ENCODE assay signal across 1 cellular context in the genomic region with DNA sequence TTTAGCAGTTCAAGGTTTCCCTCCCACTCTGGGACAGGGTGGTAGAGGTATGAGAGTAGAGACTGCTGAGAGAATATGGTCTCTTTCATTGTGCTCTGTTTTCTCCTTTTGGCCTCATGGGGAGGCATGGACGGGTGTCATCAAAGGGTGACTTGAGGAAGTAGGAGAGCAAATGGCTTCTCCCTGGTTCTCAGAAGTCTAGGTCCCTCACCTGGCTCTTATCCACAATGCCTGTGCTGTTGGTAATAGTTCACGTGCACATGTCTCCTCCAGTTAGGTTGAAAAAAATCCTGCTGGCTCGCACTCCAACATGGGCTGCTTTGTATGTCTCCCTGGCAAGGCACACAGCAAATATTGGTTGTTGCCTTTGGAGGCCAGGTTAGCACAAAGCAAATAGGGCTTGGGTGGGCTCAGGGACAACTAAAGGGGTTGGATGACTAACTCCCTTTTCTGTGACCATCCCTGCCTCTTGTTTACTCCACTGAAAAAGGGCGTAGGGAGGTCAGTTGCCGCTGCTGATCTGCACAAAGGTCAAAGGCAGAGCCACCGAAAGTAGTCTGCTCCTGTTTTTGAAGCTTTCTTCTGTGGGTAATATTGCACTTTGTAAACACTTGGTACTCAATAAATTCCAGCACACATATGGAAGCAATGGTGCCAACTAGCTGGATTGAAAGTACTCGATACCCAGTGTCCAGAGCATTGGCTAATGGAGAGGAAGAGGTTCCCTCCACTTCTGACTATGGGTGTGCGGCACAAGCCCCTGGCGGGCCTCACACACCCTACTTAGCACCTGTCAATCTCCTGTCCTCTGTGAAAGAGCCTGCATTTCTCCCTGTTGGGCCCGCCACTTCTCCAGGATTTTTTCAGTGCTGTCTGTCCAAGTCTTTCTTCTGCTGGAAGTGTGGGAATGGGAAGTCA.
A peak's percentile ranks its signal among the peaks of the same experiment; 100 is the strongest.
TF ChIP-seq lines count a peak whose summit lies in the region.

No MANE protein-coding gene starts in this region.

TF ChIP-seq in HepG2, 621 proteins besides CTCF, POLR2A, EP300 and RAD21 (continued from another document and continues in another):
- TF ChIP-seq, protein P1, sequence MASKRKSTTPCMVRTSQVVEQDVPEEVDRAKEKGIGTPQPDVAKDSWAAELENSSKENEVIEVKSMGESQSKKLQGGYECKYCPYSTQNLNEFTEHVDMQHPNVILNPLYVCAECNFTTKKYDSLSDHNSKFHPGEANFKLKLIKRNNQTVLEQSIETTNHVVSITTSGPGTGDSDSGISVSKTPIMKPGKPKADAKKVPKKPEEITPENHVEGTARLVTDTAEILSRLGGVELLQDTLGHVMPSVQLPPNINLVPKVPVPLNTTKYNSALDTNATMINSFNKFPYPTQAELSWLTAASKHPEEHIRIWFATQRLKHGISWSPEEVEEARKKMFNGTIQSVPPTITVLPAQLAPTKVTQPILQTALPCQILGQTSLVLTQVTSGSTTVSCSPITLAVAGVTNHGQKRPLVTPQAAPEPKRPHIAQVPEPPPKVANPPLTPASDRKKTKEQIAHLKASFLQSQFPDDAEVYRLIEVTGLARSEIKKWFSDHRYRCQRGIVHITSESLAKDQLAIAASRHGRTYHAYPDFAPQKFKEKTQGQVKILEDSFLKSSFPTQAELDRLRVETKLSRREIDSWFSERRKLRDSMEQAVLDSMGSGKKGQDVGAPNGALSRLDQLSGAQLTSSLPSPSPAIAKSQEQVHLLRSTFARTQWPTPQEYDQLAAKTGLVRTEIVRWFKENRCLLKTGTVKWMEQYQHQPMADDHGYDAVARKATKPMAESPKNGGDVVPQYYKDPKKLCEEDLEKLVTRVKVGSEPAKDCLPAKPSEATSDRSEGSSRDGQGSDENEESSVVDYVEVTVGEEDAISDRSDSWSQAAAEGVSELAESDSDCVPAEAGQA (IDR thresholded peaks at IDR 0.05; ENCODE audit: low read depth), result 0 out of 2 replicates have a peak, but pooled peaks have one; percentile 28
- TF ChIP-seq, protein P1 (CRISPR knock-in tag; IDR thresholded peaks at IDR 0.05; ENCODE audit: borderline replicate concordance), result no peak
- no peak for TF ChIP-seq ZNF713 (CRISPR knock-in tag; IDR thresholded peaks at IDR 0.05)
- TF ChIP-seq ZNF530 (CRISPR knock-in tag; IDR thresholded peaks at IDR 0.05; ENCODE audit: low read depth), result no peak
- no peak for TF ChIP-seq ZNF30 (CRISPR knock-in tag; IDR thresholded peaks at IDR 0.05)
- TF ChIP-seq ZNF180 (CRISPR knock-in tag; IDR thresholded peaks at IDR 0.05; ENCODE audit: borderline replicate concordance, low read depth), result no peak
- TF ChIP-seq XRCC5 (optimal IDR thresholded peaks at IDR 0.05; ENCODE audit: low read length), result peak; percentile 87
- TF ChIP-seq NFIB (CRISPR knock-in tag; IDR thresholded peaks at IDR 0.05; ENCODE audit: borderline replicate concordance), result no peak
- no peak for TF ChIP-seq FOXM1 (CRISPR knock-in tag; IDR thresholded peaks at IDR 0.05)
- TF ChIP-seq KDM2A (CRISPR knock-in tag; IDR thresholded peaks at IDR 0.05; ENCODE audit: borderline replicate concordance, low read depth), result peak; percentile 81
- no peak for TF ChIP-seq BRD4 (CRISPR knock-in tag; IDR thresholded peaks at IDR 0.05)
- TF ChIP-seq, protein P2, sequence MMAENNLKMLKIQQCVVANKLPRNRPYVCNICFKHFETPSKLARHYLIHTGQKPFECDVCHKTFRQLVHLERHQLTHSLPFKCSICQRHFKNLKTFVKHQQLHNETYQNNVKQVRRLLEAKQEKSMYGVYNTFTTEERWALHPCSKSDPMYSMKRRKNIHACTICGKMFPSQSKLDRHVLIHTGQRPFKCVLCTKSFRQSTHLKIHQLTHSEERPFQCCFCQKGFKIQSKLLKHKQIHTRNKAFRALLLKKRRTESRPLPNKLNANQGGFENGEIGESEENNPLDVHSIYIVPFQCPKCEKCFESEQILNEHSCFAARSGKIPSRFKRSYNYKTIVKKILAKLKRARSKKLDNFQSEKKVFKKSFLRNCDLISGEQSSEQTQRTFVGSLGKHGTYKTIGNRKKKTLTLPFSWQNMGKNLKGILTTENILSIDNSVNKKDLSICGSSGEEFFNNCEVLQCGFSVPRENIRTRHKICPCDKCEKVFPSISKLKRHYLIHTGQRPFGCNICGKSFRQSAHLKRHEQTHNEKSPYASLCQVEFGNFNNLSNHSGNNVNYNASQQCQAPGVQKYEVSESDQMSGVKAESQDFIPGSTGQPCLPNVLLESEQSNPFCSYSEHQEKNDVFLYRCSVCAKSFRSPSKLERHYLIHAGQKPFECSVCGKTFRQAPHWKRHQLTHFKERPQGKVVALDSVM (CRISPR knock-in tag; IDR thresholded peaks at IDR 0.05), result peak; percentile 45; the same call in 1 of the 2 replicates
- no peak for TF ChIP-seq CEBPB (IDR thresholded peaks at IDR 0.05; ENCODE audit: borderline replicate concordance, low read depth, low read length)
- peak; percentile 98 for TF ChIP-seq SKI (IDR thresholded peaks at IDR 0.05; ENCODE audit: partially characterized antibody)
- peak; percentile 88 for TF ChIP-seq PHF21A (CRISPR knock-in tag; IDR thresholded peaks at IDR 0.05)
- TF ChIP-seq, protein P3, sequence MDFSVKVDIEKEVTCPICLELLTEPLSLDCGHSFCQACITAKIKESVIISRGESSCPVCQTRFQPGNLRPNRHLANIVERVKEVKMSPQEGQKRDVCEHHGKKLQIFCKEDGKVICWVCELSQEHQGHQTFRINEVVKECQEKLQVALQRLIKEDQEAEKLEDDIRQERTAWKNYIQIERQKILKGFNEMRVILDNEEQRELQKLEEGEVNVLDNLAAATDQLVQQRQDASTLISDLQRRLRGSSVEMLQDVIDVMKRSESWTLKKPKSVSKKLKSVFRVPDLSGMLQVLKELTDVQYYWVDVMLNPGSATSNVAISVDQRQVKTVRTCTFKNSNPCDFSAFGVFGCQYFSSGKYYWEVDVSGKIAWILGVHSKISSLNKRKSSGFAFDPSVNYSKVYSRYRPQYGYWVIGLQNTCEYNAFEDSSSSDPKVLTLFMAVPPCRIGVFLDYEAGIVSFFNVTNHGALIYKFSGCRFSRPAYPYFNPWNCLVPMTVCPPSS (IDR thresholded peaks at IDR 0.05), result no peak
- TF ChIP-seq ZNF224 (CRISPR knock-in tag; IDR thresholded peaks at IDR 0.05), result no peak
- no peak for TF ChIP-seq ZNF354B (CRISPR knock-in tag; IDR thresholded peaks at IDR 0.05)
- no peak for TF ChIP-seq HNRNPUL1 (IDR thresholded peaks at IDR 0.05; ENCODE audit: low read depth, low read length)
- TF ChIP-seq ZNF451 (CRISPR knock-in tag; IDR thresholded peaks at IDR 0.05), result no peak
- peak; percentile 88; the same call in 1 of the 2 replicates for TF ChIP-seq PRMT3 (CRISPR knock-in tag; IDR thresholded peaks at IDR 0.05; ENCODE audit: borderline replicate concordance, low read depth)
- TF ChIP-seq GLI4 (CRISPR knock-in tag; IDR thresholded peaks at IDR 0.05; ENCODE audit: borderline replicate concordance), result no peak
- peak; percentile 35; the same call in 1 of the 2 replicates for TF ChIP-seq CHD4 (IDR thresholded peaks at IDR 0.05; ENCODE audit: borderline replicate concordance, low read length)
- TF ChIP-seq, protein P4, sequence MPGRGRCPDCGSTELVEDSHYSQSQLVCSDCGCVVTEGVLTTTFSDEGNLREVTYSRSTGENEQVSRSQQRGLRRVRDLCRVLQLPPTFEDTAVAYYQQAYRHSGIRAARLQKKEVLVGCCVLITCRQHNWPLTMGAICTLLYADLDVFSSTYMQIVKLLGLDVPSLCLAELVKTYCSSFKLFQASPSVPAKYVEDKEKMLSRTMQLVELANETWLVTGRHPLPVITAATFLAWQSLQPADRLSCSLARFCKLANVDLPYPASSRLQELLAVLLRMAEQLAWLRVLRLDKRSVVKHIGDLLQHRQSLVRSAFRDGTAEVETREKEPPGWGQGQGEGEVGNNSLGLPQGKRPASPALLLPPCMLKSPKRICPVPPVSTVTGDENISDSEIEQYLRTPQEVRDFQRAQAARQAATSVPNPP (CRISPR knock-in tag; IDR thresholded peaks at IDR 0.05), result no peak; the same call in 1 of the 2 replicates
- TF ChIP-seq ZFP1 (CRISPR knock-in tag; IDR thresholded peaks at IDR 0.05), result peak; percentile 83; the same call in 1 of the 2 replicates
- TF ChIP-seq, protein P5, sequence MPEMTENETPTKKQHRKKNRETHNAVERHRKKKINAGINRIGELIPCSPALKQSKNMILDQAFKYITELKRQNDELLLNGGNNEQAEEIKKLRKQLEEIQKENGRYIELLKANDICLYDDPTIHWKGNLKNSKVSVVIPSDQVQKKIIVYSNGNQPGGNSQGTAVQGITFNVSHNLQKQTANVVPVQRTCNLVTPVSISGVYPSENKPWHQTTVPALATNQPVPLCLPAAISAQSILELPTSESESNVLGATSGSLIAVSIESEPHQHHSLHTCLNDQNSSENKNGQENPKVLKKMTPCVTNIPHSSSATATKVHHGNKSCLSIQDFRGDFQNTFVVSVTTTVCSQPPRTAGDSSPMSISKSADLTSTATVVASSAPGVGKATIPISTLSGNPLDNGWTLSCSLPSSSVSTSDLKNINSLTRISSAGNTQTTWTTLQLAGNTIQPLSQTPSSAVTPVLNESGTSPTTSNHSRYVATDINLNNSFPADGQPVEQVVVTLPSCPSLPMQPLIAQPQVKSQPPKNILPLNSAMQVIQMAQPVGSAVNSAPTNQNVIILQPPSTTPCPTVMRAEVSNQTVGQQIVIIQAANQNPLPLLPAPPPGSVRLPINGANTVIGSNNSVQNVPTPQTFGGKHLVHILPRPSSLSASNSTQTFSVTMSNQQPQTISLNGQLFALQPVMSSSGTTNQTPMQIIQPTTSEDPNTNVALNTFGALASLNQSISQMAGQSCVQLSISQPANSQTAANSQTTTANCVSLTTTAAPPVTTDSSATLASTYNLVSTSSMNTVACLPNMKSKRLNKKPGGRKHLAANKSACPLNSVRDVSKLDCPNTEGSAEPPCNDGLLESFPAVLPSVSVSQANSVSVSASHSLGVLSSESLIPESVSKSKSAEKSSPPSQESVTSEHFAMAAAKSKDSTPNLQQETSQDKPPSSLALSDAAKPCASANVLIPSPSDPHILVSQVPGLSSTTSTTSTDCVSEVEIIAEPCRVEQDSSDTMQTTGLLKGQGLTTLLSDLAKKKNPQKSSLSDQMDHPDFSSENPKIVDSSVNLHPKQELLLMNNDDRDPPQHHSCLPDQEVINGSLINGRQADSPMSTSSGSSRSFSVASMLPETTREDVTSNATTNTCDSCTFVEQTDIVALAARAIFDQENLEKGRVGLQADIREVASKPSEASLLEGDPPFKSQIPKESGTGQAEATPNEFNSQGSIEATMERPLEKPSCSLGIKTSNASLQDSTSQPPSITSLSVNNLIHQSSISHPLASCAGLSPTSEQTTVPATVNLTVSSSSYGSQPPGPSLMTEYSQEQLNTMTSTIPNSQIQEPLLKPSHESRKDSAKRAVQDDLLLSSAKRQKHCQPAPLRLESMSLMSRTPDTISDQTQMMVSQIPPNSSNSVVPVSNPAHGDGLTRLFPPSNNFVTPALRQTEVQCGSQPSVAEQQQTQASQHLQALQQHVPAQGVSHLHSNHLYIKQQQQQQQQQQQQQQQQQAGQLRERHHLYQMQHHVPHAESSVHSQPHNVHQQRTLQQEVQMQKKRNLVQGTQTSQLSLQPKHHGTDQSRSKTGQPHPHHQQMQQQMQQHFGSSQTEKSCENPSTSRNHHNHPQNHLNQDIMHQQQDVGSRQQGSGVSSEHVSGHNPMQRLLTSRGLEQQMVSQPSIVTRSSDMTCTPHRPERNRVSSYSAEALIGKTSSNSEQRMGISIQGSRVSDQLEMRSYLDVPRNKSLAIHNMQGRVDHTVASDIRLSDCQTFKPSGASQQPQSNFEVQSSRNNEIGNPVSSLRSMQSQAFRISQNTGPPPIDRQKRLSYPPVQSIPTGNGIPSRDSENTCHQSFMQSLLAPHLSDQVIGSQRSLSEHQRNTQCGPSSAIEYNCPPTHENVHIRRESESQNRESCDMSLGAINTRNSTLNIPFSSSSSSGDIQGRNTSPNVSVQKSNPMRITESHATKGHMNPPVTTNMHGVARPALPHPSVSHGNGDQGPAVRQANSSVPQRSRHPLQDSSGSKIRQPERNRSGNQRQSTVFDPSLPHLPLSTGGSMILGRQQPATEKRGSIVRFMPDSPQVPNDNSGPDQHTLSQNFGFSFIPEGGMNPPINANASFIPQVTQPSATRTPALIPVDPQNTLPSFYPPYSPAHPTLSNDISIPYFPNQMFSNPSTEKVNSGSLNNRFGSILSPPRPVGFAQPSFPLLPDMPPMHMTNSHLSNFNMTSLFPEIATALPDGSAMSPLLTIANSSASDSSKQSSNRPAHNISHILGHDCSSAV (CRISPR knock-in tag; IDR thresholded peaks at IDR 0.05; ENCODE audit: borderline replicate concordance), result no peak
- TF ChIP-seq ZSCAN30 (CRISPR knock-in tag; IDR thresholded peaks at IDR 0.05), result no peak
- no peak for TF ChIP-seq NONO (IDR thresholded peaks at IDR 0.05)
- TF ChIP-seq NONO (CRISPR knock-in tag; conservative IDR thresholded peaks at IDR 0.05), result peak; percentile 70; the same call in 1 of the 2 replicates
- TF ChIP-seq, protein P6, sequence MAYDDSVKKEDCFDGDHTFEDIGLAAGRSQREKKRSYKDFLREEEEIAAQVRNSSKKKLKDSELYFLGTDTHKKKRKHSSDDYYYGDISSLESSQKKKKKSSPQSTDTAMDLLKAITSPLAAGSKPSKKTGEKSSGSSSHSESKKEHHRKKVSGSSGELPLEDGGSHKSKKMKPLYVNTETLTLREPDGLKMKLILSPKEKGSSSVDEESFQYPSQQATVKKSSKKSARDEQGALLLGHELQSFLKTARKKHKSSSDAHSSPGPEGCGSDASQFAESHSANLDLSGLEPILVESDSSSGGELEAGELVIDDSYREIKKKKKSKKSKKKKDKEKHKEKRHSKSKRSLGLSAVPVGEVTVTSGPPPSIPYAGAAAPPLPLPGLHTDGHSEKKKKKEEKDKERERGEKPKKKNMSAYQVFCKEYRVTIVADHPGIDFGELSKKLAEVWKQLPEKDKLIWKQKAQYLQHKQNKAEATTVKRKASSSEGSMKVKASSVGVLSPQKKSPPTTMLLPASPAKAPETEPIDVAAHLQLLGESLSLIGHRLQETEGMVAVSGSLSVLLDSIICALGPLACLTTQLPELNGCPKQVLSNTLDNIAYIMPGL (CRISPR knock-in tag; IDR thresholded peaks at IDR 0.05; ENCODE audit: borderline replicate concordance in 1 of 2, low read depth in 1 of 2), result peak; percentile 42 to 48; a peak in 1 of 4 replicates
